1 cellular context compared by ENCODE assay signal in the genomic region with DNA sequence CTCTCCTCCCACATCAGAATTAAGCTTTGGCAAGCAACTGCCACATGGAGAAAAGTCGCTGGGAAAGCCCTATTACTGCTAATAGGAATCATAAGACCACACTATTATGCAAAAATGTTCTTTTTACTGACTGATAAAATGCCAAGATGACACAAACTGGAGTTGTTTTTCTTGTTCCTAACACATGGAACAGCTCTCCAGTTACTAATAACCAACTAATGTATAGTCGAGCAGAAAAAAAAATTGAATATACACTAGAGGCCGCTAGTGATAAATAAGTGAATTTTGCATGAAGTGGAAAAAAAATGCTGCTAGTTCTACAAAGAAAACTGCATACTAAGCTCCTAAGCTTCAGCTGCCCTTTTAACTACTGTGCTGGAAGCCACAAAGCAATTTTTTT.
TF ChIP-seq lines count a peak whose summit lies in the region.

No MANE protein-coding gene starts in this region.

TF ChIP-seq in HepG2, 621 proteins besides CTCF, POLR2A, EP300 and RAD21 (continued from another document):
- TF ChIP-seq, protein P1, sequence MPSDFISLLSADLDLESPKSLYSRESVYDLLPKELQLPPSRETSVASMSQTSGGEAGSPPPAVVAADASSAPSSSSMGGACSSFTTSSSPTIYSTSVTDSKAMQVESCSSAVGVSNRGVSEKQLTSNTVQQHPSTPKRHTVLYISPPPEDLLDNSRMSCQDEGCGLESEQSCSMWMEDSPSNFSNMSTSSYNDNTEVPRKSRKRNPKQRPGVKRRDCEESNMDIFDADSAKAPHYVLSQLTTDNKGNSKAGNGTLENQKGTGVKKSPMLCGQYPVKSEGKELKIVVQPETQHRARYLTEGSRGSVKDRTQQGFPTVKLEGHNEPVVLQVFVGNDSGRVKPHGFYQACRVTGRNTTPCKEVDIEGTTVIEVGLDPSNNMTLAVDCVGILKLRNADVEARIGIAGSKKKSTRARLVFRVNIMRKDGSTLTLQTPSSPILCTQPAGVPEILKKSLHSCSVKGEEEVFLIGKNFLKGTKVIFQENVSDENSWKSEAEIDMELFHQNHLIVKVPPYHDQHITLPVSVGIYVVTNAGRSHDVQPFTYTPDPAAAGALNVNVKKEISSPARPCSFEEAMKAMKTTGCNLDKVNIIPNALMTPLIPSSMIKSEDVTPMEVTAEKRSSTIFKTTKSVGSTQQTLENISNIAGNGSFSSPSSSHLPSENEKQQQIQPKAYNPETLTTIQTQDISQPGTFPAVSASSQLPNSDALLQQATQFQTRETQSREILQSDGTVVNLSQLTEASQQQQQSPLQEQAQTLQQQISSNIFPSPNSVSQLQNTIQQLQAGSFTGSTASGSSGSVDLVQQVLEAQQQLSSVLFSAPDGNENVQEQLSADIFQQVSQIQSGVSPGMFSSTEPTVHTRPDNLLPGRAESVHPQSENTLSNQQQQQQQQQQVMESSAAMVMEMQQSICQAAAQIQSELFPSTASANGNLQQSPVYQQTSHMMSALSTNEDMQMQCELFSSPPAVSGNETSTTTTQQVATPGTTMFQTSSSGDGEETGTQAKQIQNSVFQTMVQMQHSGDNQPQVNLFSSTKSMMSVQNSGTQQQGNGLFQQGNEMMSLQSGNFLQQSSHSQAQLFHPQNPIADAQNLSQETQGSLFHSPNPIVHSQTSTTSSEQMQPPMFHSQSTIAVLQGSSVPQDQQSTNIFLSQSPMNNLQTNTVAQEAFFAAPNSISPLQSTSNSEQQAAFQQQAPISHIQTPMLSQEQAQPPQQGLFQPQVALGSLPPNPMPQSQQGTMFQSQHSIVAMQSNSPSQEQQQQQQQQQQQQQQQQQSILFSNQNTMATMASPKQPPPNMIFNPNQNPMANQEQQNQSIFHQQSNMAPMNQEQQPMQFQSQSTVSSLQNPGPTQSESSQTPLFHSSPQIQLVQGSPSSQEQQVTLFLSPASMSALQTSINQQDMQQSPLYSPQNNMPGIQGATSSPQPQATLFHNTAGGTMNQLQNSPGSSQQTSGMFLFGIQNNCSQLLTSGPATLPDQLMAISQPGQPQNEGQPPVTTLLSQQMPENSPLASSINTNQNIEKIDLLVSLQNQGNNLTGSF (CRISPR knock-in tag; IDR thresholded peaks at IDR 0.05), result no peak
- no peak for TF ChIP-seq IRX3 (CRISPR knock-in tag; IDR thresholded peaks at IDR 0.05; ENCODE audit: borderline replicate concordance, low read depth)
- TF ChIP-seq, protein P2, sequence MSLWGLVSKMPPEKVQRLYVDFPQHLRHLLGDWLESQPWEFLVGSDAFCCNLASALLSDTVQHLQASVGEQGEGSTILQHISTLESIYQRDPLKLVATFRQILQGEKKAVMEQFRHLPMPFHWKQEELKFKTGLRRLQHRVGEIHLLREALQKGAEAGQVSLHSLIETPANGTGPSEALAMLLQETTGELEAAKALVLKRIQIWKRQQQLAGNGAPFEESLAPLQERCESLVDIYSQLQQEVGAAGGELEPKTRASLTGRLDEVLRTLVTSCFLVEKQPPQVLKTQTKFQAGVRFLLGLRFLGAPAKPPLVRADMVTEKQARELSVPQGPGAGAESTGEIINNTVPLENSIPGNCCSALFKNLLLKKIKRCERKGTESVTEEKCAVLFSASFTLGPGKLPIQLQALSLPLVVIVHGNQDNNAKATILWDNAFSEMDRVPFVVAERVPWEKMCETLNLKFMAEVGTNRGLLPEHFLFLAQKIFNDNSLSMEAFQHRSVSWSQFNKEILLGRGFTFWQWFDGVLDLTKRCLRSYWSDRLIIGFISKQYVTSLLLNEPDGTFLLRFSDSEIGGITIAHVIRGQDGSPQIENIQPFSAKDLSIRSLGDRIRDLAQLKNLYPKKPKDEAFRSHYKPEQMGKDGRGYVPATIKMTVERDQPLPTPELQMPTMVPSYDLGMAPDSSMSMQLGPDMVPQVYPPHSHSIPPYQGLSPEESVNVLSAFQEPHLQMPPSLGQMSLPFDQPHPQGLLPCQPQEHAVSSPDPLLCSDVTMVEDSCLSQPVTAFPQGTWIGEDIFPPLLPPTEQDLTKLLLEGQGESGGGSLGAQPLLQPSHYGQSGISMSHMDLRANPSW (CRISPR knock-in tag; IDR thresholded peaks at IDR 0.05; ENCODE audit: borderline replicate concordance), result no peak
- TF ChIP-seq, protein P3, sequence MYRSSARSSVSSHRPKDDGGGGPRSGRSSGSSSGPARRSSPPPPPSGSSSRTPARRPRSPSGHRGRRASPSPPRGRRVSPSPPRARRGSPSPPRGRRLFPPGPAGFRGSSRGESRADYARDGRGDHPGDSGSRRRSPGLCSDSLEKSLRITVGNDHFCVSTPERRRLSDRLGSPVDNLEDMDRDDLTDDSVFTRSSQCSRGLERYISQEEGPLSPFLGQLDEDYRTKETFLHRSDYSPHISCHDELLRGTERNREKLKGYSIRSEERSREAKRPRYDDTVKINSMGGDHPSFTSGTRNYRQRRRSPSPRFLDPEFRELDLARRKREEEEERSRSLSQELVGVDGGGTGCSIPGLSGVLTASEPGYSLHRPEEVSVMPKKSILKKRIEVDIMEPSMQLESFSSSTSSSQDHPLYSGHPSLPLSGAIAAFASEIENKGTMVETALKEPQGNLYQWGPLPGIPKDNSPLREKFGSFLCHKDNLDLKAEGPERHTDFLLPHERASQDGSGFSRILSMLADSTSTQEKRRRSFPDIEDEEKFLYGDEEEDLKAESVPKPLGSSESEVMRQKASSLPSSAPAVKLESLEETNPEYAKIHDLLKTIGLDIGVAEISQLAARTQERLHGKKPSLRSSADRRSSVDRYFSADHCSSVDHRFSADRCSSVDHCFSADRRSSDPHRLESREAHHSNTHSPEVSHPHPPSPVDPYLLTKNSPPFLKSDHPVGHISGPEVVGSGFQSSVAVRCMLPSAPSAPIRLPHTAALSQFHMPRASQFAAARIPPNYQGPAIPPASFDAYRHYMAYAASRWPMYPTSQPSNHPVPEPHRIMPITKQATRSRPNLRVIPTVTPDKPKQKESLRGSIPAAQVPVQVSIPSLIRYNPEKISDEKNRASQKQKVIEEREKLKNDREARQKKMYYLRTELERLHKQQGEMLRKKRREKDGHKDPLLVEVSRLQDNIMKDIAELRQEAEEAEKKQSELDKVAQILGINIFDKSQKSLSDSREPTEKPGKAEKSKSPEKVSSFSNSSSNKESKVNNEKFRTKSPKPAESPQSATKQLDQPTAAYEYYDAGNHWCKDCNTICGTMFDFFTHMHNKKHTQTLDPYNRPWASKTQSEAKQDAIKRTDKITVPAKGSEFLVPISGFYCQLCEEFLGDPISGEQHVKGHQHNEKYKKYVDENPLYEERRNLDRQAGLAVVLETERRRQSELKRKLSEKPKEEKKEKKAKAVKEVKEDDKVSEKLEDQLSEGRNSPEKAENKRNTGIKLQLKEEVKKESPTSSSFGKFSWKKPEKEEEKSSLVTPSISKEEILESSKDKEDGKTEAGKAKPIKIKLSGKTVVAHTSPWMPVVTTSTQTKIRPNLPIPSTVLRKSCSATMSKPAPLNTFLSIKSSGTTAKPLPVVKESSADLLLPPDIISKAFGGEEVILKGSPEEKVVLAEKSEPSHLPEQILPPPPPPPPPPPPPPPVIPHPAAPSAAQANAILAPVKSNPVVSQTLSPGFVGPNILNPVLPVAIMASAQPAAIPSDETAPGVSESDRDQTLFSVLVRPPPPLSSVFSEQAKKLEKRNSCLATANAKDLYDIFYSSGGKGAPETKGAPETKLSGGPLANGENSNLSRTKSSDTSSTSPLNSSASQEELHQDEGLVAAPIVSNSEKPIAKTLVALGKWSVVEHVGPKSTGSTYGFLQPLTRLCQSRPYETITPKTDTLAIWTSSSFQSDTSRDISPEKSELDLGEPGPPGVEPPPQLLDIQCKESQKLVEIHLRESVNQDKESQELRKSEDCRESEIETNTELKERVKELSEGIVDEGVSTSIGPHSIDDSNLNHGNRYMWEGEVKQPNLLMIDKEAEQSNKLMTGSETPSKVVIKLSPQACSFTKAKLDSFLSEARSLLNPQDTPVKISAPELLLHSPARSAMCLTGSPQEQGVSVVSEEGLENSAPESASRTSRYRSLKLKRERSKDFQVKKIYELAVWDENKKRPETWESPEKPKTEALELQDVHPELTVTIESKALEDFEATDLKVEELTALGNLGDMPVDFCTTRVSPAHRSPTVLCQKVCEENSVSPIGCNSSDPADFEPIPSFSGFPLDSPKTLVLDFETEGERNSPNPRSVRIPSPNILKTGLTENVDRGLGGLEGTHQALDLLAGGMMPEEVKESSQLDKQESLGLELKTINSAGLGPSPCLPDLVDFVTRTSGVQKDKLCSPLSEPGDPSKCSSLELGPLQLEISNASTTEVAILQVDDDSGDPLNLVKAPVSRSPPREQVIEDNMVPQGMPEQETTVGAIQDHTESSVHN (CRISPR knock-in tag; IDR thresholded peaks at IDR 0.05), result no peak
- TF ChIP-seq ELF3 (CRISPR knock-in tag; IDR thresholded peaks at IDR 0.05), result no peak
- no peak for TF ChIP-seq PHF20 (CRISPR knock-in tag; IDR thresholded peaks at IDR 0.05)
